ENCODE assay signal across 35 cellular contexts in genomic region chr16:58692450-58692849, GRCh38.
"Had no signal": no experiment of that assay in that cellular context is flagged by ENCODE, and none has a peak within 500 bp of the region (broad histone marks: within the 10 kb centered on the region; RNA-seq: fewer than 3 reads in every experiment).

No MANE protein-coding gene starts in this region.

- H3K4me3 ChIP-seq: MG63 had no signal

- DNase-seq: MG63, MM.1S, MV-4-11, NCI-H1048, NCI-H1092, NCI-H1092 treated with DMSO at 0.1 percent for 48 hours, NCI-H1105, NCI-H1105 treated with DMSO at 0.1 percent for 48 hours, NCI-H1417, NCI-H1417 treated with DMSO at 0.1 percent for 48 hours, NCI-H1436, NCI-H1436 treated with DMSO at 0.1 percent for 48 hours, NCI-H146, NCI-H1694, NCI-H1694 treated with DMSO at 0.1 percent for 48 hours, NCI-H187, NCI-H187 treated with DMSO at 0.1 percent for 48 hours, NCI-H1930, NCI-H2029, NCI-H2029 treated with DMSO at 0.1 percent for 48 hours, NCI-H2081, NCI-H2081 treated with DMSO at 0.1 percent for 48 hours, NCI-H2107, NCI-H2171, NCI-H2171 treated with DMSO at 0.1 percent for 48 hours, NCI-H2227 treated with DMSO at 0.1 percent for 48 hours, NCI-H226, NCI-H345, NCI-H446, NCI-H446 treated with DMSO at 0.1 percent for 48 hours, NCI-H510A, NCI-H510A treated with DMSO at 0.1 percent for 48 hours, NCI-H524, NCI-H524 treated with DMSO at 0.1 percent for 48 hours, NCI-H526 had no signal

- H3K36me3 ChIP-seq: MG63 had no signal

- H3K27me3 ChIP-seq: MG63 had no signal
